In genomic region chr12:57781241-57781640, GRCh38 we compare ENCODE assay signal across 16 cellular contexts. TPM values are rescaled to one million over a fixed set of nuclear protein-coding genes. Genes with fewer than 3 reads are reported as not detected.
A peak's percentile ranks its signal among the peaks of the same experiment; 100 is the strongest.
DNase-seq lines count a peak whose midpoint lies in the region; ATAC-seq and TF ChIP-seq lines count a peak whose summit lies in the region.
"Had no signal": no experiment of that assay in that cellular context is flagged by ENCODE, and none has a peak within 500 bp of the region (broad histone marks: within the 10 kb centered on the region; RNA-seq: fewer than 3 reads in every experiment).

No MANE protein-coding gene starts in this region.

- peaks cover 12 to 50% (median 29%) of the 10 kb centered on the region in 4 donors for H3K4me1 Mint-ChIP-seq in CD4-positive, CD25-positive, alpha-beta regulatory T cell
- H3K4me1 Mint-ChIP-seq in T-cell (peaks cover 48 to 55% (median 49%) of the 10 kb centered on the region in 3 donors), GM23338 (peaks cover 4% of the 10 kb centered on the region; the same call in 1 of the 3 replicates)

- peak overlapping the region; percentile 46 to 100 (median 88) for H3K4me3 Mint-ChIP-seq in CD4-positive, CD25-positive, alpha-beta regulatory T cell
- H3K4me3 Mint-ChIP-seq in T-cell, result peak overlapping the region in 2 of 3 donors; percentile 7 to 100
- H3K4me3 Mint-ChIP-seq in GM23338, result no peak overlapping the region

- peaks cover 3% of the 10 kb centered on the region for H3K36me3 Mint-ChIP-seq in CD4-positive, CD25-positive, alpha-beta regulatory T cell
- H3K36me3 Mint-ChIP-seq in T-cell, result peaks cover 11% of the 10 kb centered on the region
- H3K36me3 Mint-ChIP-seq in GM23338 (ENCODE audit: low read depth), result peaks cover 15% of the 10 kb centered on the region

- H3K4me2 ChIP-seq in osteoblast (ENCODE audit: insufficient read depth, low read length) (no peak overlapping the region), GM23338 (no peak overlapping the region)
- H3K4me2 ChIP-seq: PC-9 had no signal

- H3K27ac ChIP-seq in CD4-positive, CD25-positive, alpha-beta regulatory T cell (ENCODE audit: insufficient read depth, low read length, poor library complexity, severe bottlenecking), result peak overlapping the region; percentile 74
- peak overlapping the region; percentile 79 for H3K27ac ChIP-seq in effector memory CD4-positive, alpha-beta T cell (ENCODE audit: insufficient read depth, low read length, poor library complexity, severe bottlenecking)
- H3K27ac ChIP-seq in osteoblast (ENCODE audit: low read depth, low read length) (no peak overlapping the region), GM23338 (ENCODE audit: low read depth) (no peak overlapping the region)
- H3K27ac ChIP-seq: PC-9 had no signal

- H3K27me3 Mint-ChIP-seq in CD4-positive, CD25-positive, alpha-beta regulatory T cell, result peaks cover 4% of the 10 kb centered on the region
- H3K27me3 Mint-ChIP-seq in T-cell (no peaks in the 10 kb centered on the region), GM23338 (ENCODE audit: insufficient read depth, low read depth, poor library complexity) (peaks cover 4% of the 10 kb centered on the region)

- H3K9me2 ChIP-seq in GM23338 (ENCODE audit: insufficient read depth), result no peaks in the 10 kb centered on the region

- no peaks in the 10 kb centered on the region for H3K27me3 ChIP-seq in CD4-positive, CD25-positive, alpha-beta regulatory T cell (ENCODE audit: control insufficient read depth, insufficient read depth, low read length)
- H3K27me3 ChIP-seq in effector memory CD4-positive, alpha-beta T cell (replicated peaks; ENCODE audit: control insufficient read depth, insufficient read depth, low read length, poor library complexity, severe bottlenecking), result no peaks in the 10 kb centered on the region
- no peaks in the 10 kb centered on the region for H3K27me3 ChIP-seq in osteoblast (ENCODE audit: insufficient read depth, low read length)
- H3K27me3 ChIP-seq in GM23338 (ENCODE audit: insufficient read depth), result no peaks in the 10 kb centered on the region
- H3K27me3 ChIP-seq: BE2C, left lung had no signal

- H3K4me1 ChIP-seq in CD4-positive, CD25-positive, alpha-beta regulatory T cell (ENCODE audit: control insufficient read depth, insufficient read depth, low read length, poor library complexity, severe bottlenecking), result peaks cover 38% of the 10 kb centered on the region
- peaks cover 39% of the 10 kb centered on the region for H3K4me1 ChIP-seq in effector memory CD4-positive, alpha-beta T cell (ENCODE audit: control insufficient read depth, insufficient read depth, low read length, poor library complexity, severe bottlenecking)
- H3K4me1 ChIP-seq in osteoblast (ENCODE audit: insufficient read depth, low read length), result peaks cover 11% of the 10 kb centered on the region
- H3K4me1 ChIP-seq in GM23338 (ENCODE audit: insufficient read depth), result peaks cover 5% of the 10 kb centered on the region; the same call in 1 of the 2 replicates
- H3K4me1 ChIP-seq: BE2C had no signal

- peaks cover 3% of the 10 kb centered on the region for H3K36me3 ChIP-seq in CD4-positive, CD25-positive, alpha-beta regulatory T cell (ENCODE audit: control insufficient read depth, insufficient read depth, low read length)
- peaks cover 8% of the 10 kb centered on the region for H3K36me3 ChIP-seq in effector memory CD4-positive, alpha-beta T cell (ENCODE audit: control insufficient read depth, insufficient read depth, low read length)
- H3K36me3 ChIP-seq in osteoblast (ENCODE audit: insufficient read depth, low read length) (peaks cover 27% of the 10 kb centered on the region), GM23338 (ENCODE audit: insufficient read depth) (peaks cover 9% of the 10 kb centered on the region; the same call in 1 of the 2 replicates)

- H4K20me1 ChIP-seq in osteoblast (ENCODE audit: insufficient read depth, low read length) (no peaks in the 10 kb centered on the region), GM23338 (replicated peaks; ENCODE audit: insufficient read depth) (no peaks in the 10 kb centered on the region; the same call in 1 of the 2 replicates)

- H3F3A ChIP-seq in GM23338 (replicated peaks; ENCODE audit: low read depth), result no peaks in the 10 kb centered on the region

- H3K27ac Mint-ChIP-seq in CD4-positive, CD25-positive, alpha-beta regulatory T cell, result peak overlapping the region; percentile 23 to 100 (median 85)
- peak overlapping the region; percentile 97 to 99 for H3K27ac Mint-ChIP-seq in T-cell
- H3K27ac Mint-ChIP-seq in GM23338, result no peak overlapping the region

- POLR2A ChIA-PET in T-cell (lab: Charles Lee), result interaction anchor here (0.5 to 0.8 kb wide), 5 partner anchors 8 to 116 kb away, joined by 3 read pairs; no protein-coding TSS in a partner anchor

- H3K4me3 ChIP-seq in CD4-positive, CD25-positive, alpha-beta regulatory T cell (ENCODE audit: low read depth, low read length), result peak overlapping the region; percentile 91
- H3K4me3 ChIP-seq in Jurkat, Clone E6-1 (ENCODE audit: low read length), result peak overlapping the region; percentile 5
- H3K4me3 ChIP-seq in effector memory CD4-positive, alpha-beta T cell (ENCODE audit: insufficient read depth, low read depth, low read length, poor library complexity, severe bottlenecking), result no peak overlapping the region
- H3K4me3 ChIP-seq in osteoblast (ENCODE audit: insufficient read depth, low read length), result no peak overlapping the region
- H3K4me3 ChIP-seq in GM23338, result no peak overlapping the region
- H3K4me3 ChIP-seq: left lung, PC-9 had no signal

- peak in 1 of 3 donors; percentile 18 for DNase-seq in CD4-positive, CD25-positive, alpha-beta regulatory T cell
- DNase-seq in Jurkat, Clone E6-1 (ENCODE audit: low read depth, low spot score), result peak; percentile 51
- no peak for DNase-seq in T-cell
- no peak for DNase-seq in effector memory CD4-positive, alpha-beta T cell
- DNase-seq in kidney glomerular epithelial cell (lab: John Stamatoyannopoulos, UW), result no peak
- DNase-seq in osteoblast (ENCODE audit: insufficient read length, low spot score, missing footprints), result no peak
- DNase-seq in GM23338 (ENCODE audit: low spot score), result no peak
- DNase-seq: activated effector memory CD4-positive, alpha-beta T cell treated with anti-CD3 and anti-CD28 coated beads, Interleukin-2, amount 50 U/mL, for 16 hours; BE2C; DMS79 treated with DMSO at 0.1 percent for 48 hours; effector CD4-positive, alpha-beta T cell; left lung; NCI-H1436; NCI-H446 treated with DMSO at 0.1 percent for 48 hours; PC-9 had no signal

- H3K9me3 Mint-ChIP-seq in CD4-positive, CD25-positive, alpha-beta regulatory T cell, result no peaks in the 10 kb centered on the region
- H3K9me3 Mint-ChIP-seq in T-cell, result no peaks in the 10 kb centered on the region
- H3K9me3 Mint-ChIP-seq in GM23338, result no peaks in the 10 kb centered on the region

- no peak for TF ChIP-seq CTCF in osteoblast (IDR thresholded peaks at IDR 0.05; ENCODE audit: extremely low read depth, low read depth, low read length)
- no peak for TF ChIP-seq CTCF in GM23338 (conservative IDR thresholded peaks at IDR 0.05; ENCODE audit: low read depth in 2 of 2)

- CTCF ChIA-PET in T-cell (lab: Charles Lee), result interaction anchor here (0.9 to 2.8 kb wide), 10 partner anchors 9 to 118 kb away, joined by 3 to 14 read pairs (median 4); partner anchors contain the start of genes EEF1AKMT3 (in 1 of the 2) and METTL1 (in 1 of the 2)

- no peak overlapping the region for H2AFZ ChIP-seq in osteoblast (ENCODE audit: low read length)
- H2AFZ ChIP-seq in GM23338, result no peak overlapping the region
- H2AFZ ChIP-seq: PC-9 had no signal

- H3K9me3 ChIP-seq in CD4-positive, CD25-positive, alpha-beta regulatory T cell (ENCODE audit: control insufficient read depth in 2 of 2, low read length in 2 of 2), result no peaks in the 10 kb centered on the region
- H3K9me3 ChIP-seq in effector memory CD4-positive, alpha-beta T cell (ENCODE audit: control insufficient read depth, low read length), result no peaks in the 10 kb centered on the region
- no peaks in the 10 kb centered on the region for H3K9me3 ChIP-seq in osteoblast (ENCODE audit: low read depth, low read length)
- H3K9me3 ChIP-seq: BE2C, left lung had no signal

- peaks cover 24% of the 10 kb centered on the region for H3K79me2 ChIP-seq in osteoblast (ENCODE audit: insufficient read depth, low read length)
- peaks cover 18% of the 10 kb centered on the region for H3K79me2 ChIP-seq in GM23338 (replicated peaks; ENCODE audit: insufficient read depth)

- ATAC-seq in CD4-positive, CD25-positive, alpha-beta regulatory T cell (ENCODE audit: low read depth in 2 of 2), result no peak
- peak in 2 of 4 experiments; percentile 27 to 32 for ATAC-seq in T-cell (replicated peaks in 1 of 4)
- no peak for ATAC-seq in GM23338
- no peak for ATAC-seq in GM18511 (IDR thresholded peaks at IDR 0.05; ENCODE audit: unreplicated experiment)
- ATAC-seq: left lung had no signal

RNA-seq across cellular contexts. Expression of gene TSFM, which starts 1.3 kb away (rescaled TPM):
- 22.8 TPM for total RNA-seq in CD4-positive, CD25-positive, alpha-beta regulatory T cell
- polyA plus RNA-seq in CD4-positive, CD25-positive, alpha-beta regulatory T cell, result 10 to 100 TPM; 33.4 to 50.4 (median 40.6) TPM
- polyA plus RNA-seq in Jurkat, Clone E6-1 (2012; ENCODE audit: insufficient read depth, insufficient read length), result 59.8 TPM
- total RNA-seq in T-cell (10 to 100 TPM; 15.5 to 21.5 (median 20.2) TPM), osteoblast (18.1 and 18.3 TPM in 2 replicates)
- total RNA-seq in GM23338 (2014; rRNA removed; shearing (Covaris generic)), result 29.5 and 30.9 TPM in 2 replicates
- 41.7 and 43.1 TPM in 2 replicates for polyA plus RNA-seq in GM23338 (2016; fragmentation: Nextera tagmentation; extraction: Ambion mirVana)

RNA-seq across cellular contexts. Expression of gene EEF1AKMT3, which starts 8.8 kb away (rescaled TPM):
- 3.7 TPM for total RNA-seq in CD4-positive, CD25-positive, alpha-beta regulatory T cell
- polyA plus RNA-seq in CD4-positive, CD25-positive, alpha-beta regulatory T cell, result 1 to 10 TPM; 1.8 to 7.6 (median 2.5) TPM
- 8.5 TPM for polyA plus RNA-seq in Jurkat, Clone E6-1 (2012; ENCODE audit: insufficient read depth, insufficient read length)
- 1 to 10 TPM; 2.4 to 5.1 (median 3.4) TPM for total RNA-seq in T-cell
- total RNA-seq in osteoblast, result 8.3 and 8.8 TPM in 2 replicates
- total RNA-seq in GM23338 (2014; rRNA removed; shearing (Covaris generic)), result 3.0 and 5.3 TPM in 2 replicates
- 1.3 and 1.7 TPM in 2 replicates for polyA plus RNA-seq in GM23338 (2016; fragmentation: Nextera tagmentation; extraction: Ambion mirVana)

RNA-seq across cellular contexts. Expression of gene METTL1, which starts 9.3 kb away (rescaled TPM):
- 8.7 TPM for total RNA-seq in CD4-positive, CD25-positive, alpha-beta regulatory T cell
- 10 to 100 TPM in 1 of 4 donors, 1 to 10 TPM in 3; 3.5 to 10.8 (median 5.9) TPM for polyA plus RNA-seq in CD4-positive, CD25-positive, alpha-beta regulatory T cell
- polyA plus RNA-seq in Jurkat, Clone E6-1 (2012; ENCODE audit: insufficient read depth, insufficient read length), result 50.1 TPM
- total RNA-seq in T-cell (10 to 100 TPM; 10.3 to 17.4 (median 14.5) TPM), osteoblast (2.9 TPM in 2 replicates)
- 12.2 and 18.9 TPM in 2 replicates for total RNA-seq in GM23338 (2014; rRNA removed; shearing (Covaris generic))
- polyA plus RNA-seq in GM23338 (2016; fragmentation: Nextera tagmentation; extraction: Ambion mirVana), result 39.5 and 47.0 TPM in 2 replicates

RNA-seq across cellular contexts. Expression of gene CYP27B1, which starts 14.4 kb away (rescaled TPM):
- total RNA-seq in CD4-positive, CD25-positive, alpha-beta regulatory T cell, result not detected
- under 1 TPM in 2 of 4 donors, not detected in 2; 0.14 to 0.26 TPM for polyA plus RNA-seq in CD4-positive, CD25-positive, alpha-beta regulatory T cell
- 7.6 TPM for polyA plus RNA-seq in Jurkat, Clone E6-1 (2012; ENCODE audit: insufficient read depth, insufficient read length)
- total RNA-seq in T-cell, result 1 to 10 TPM in 3 of 5 donors, under 1 TPM in 2; 0.76 to 2.1 (median 1.2) TPM
- total RNA-seq in osteoblast, result 0.29 and 0.36 TPM in 2 replicates
- total RNA-seq in GM23338 (2014; rRNA removed; shearing (Covaris generic)), result 2.7 and 6.8 TPM in 2 replicates
- polyA plus RNA-seq in GM23338 (2016; fragmentation: Nextera tagmentation; extraction: Ambion mirVana), result 0.83 and 1.1 TPM in 2 replicates

RNA-seq across cellular contexts. Expression of gene MARCHF9, which starts 26.3 kb away (rescaled TPM):
- total RNA-seq in CD4-positive, CD25-positive, alpha-beta regulatory T cell, result 35.4 TPM
- polyA plus RNA-seq in CD4-positive, CD25-positive, alpha-beta regulatory T cell, result 1 to 10 TPM; 2.2 to 4.5 (median 3.8) TPM
- polyA plus RNA-seq in Jurkat, Clone E6-1 (2012; ENCODE audit: insufficient read depth, insufficient read length), result 35.9 TPM
- total RNA-seq in T-cell, result 10 to 100 TPM; 45.4 to 72.9 (median 71.7) TPM
- total RNA-seq in osteoblast, result 0.59 and 0.72 TPM in 2 replicates
- 2.9 and 3.5 TPM in 2 replicates for total RNA-seq in GM23338 (2014; rRNA removed; shearing (Covaris generic))
- 3.1 and 3.3 TPM in 2 replicates for polyA plus RNA-seq in GM23338 (2016; fragmentation: Nextera tagmentation; extraction: Ambion mirVana)

Comparison
In these comparisons a context has a peak if more than half of its experiments do, and no peak if none do; other contexts are left out.
1. H3K27ac ChIP-seq: peak in CD4-positive, CD25-positive, alpha-beta regulatory T cell (single experiment) and effector memory CD4-positive, alpha-beta T cell (single experiment); none in osteoblast (single experiment) and GM23338 (single experiment).
2. H3K4me3 ChIP-seq: peak in CD4-positive, CD25-positive, alpha-beta regulatory T cell (single experiment) and Jurkat, Clone E6-1 (single experiment); none in effector memory CD4-positive, alpha-beta T cell (single experiment), osteoblast (single experiment) and GM23338 (single experiment).